17 cellular contexts compared by ENCODE assay signal in genomic region chr3:32616267-32616962, GRCh38. TPM values are rescaled to one million over a fixed set of nuclear protein-coding genes. Genes with fewer than 3 reads are reported as not detected.
DNase-seq lines count a peak whose midpoint lies in the region; ATAC-seq, FAIRE-seq and TF ChIP-seq lines count a peak whose summit lies in the region.
"Had no signal": no experiment of that assay in that cellular context is flagged by ENCODE, and none has a peak within 500 bp of the region (broad histone marks: within the 10 kb centered on the region; RNA-seq: fewer than 3 reads in every experiment).

No MANE protein-coding gene starts in this region.

- no peak for FAIRE-seq in GM12891 (lab: Jason Lieb, UNC)
- FAIRE-seq: GM18507 had no signal

- H3K27ac ChIP-seq in RWPE1 (no peak overlapping the region), foreskin keratinocyte (no peak overlapping the region)
- H3K27ac ChIP-seq: BLaER1 had no signal

- H3K4me1 Mint-ChIP-seq in endothelial cell (ENCODE audit: unreplicated experiment) = peaks cover 41% of the 10 kb centered on the region
- H3K4me1 Mint-ChIP-seq: CD4-positive, CD25-positive, alpha-beta regulatory T cell had no signal

- ATAC-seq in foreskin keratinocyte = peak; percentile 14

- H3K27ac Mint-ChIP-seq in endothelial cell (ENCODE audit: unreplicated experiment) = peak overlapping the region; percentile 68
- H3K27ac Mint-ChIP-seq: CD4-positive, CD25-positive, alpha-beta regulatory T cell; HFFc6 had no signal

- H3K27me3 ChIP-seq in foreskin keratinocyte = peaks cover under 1% of the 10 kb centered on the region
- H3K27me3 ChIP-seq: BLaER1 had no signal

- no peaks in the 10 kb centered on the region for H3K27me3 Mint-ChIP-seq in endothelial cell (ENCODE audit: unreplicated experiment)

- peaks cover 5% of the 10 kb centered on the region for H3K9me3 Mint-ChIP-seq in endothelial cell (ENCODE audit: unreplicated experiment)
- H3K9me3 Mint-ChIP-seq: HFFc6 had no signal

- H3K4me3 Mint-ChIP-seq in endothelial cell (ENCODE audit: unreplicated experiment) = no peak overlapping the region
- H3K4me3 Mint-ChIP-seq: CD4-positive, CD25-positive, alpha-beta regulatory T cell; HFFc6 had no signal

- H3K36me3 Mint-ChIP-seq in endothelial cell (ENCODE audit: low read depth, unreplicated experiment) = peaks cover 18% of the 10 kb centered on the region
- H3K36me3 Mint-ChIP-seq: CD4-positive, CD25-positive, alpha-beta regulatory T cell had no signal

- POLR2A ChIA-PET in RWPE1 (lab: Yijun Ruan, JAX; ENCODE audit: low non-redundant PET) = no interaction called here

- peak; percentile 5 for DNase-seq in HPDE6-E6E7 (ENCODE audit: extremely low spot score)
- peak; percentile 9 for DNase-seq in RWPE1 (ENCODE audit: low spot score)
- no peak for DNase-seq in endothelial cell (ENCODE audit: low spot score)
- DNase-seq in foreskin keratinocyte = peak in 1 of 2 donors; percentile 29
- no peak for DNase-seq in NCI-H2171 (lab: John Stamatoyannopoulos, UW)
- no peak for DNase-seq in GM12891 (ENCODE audit: insufficient read length, low spot score)
- DNase-seq in CD1c-positive myeloid dendritic cell (ENCODE audit: extremely low spot score) = no peak
- no peak for DNase-seq in NCI-H2196 treated with DMSO at 0.1 percent for 48 hours (lab: John Stamatoyannopoulos, UW; ENCODE audit: unreplicated experiment)
- DNase-seq: 8988T; AML-193; Calu3; CD4-positive, CD25-positive, alpha-beta regulatory T cell; DMS 273 treated with DMSO at 0.1 percent for 48 hours; HCEC 1CT; HFFc6 had no signal

- CTCF ChIA-PET in RWPE1 (lab: Yijun Ruan, JAX) = interaction anchor here (0.6 to 0.7 kb wide), 3 partner anchors 116 to 584 kb away, joined by 3 read pairs; no protein-coding TSS in a partner anchor

- H3K4me1 ChIP-seq in foreskin keratinocyte = peaks cover 18% of the 10 kb centered on the region

- no peak for TF ChIP-seq POLR2A in GM12891 (IDR thresholded peaks at IDR 0.05; ENCODE audit: low read depth, low read length)

- TF ChIP-seq CTCF in RWPE1 (conservative IDR thresholded peaks at IDR 0.05; ENCODE audit: low read depth) (no peak), endothelial cell (IDR thresholded peaks at IDR 0.05; ENCODE audit: unreplicated experiment) (no peak), foreskin keratinocyte (conservative IDR thresholded peaks at IDR 0.05) (no peak)

TF ChIP-seq in GM12891, 5 proteins besides CTCF, POLR2A, EP300 and RAD21:
- TF ChIP-seq PAX5 (IDR thresholded peaks at IDR 0.05; ENCODE audit: insufficient read depth, low read length, severe bottlenecking) (no peak), POLR2AphosphoS5 (IDR thresholded peaks at IDR 0.05; ENCODE audit: low read depth, low read length) (no peak), POU2F2 (IDR thresholded peaks at IDR 0.05; ENCODE audit: low read depth, low read length) (no peak), SPI1 (IDR thresholded peaks at IDR 0.05; ENCODE audit: low read depth, low read length) (no peak), TAF1 (IDR thresholded peaks at IDR 0.05; ENCODE audit: low read depth, low read length) (no peak)

RNA-seq across cellular contexts. Expression of gene DYNC1LI1, which starts 45.8 kb away (rescaled TPM):
- total RNA-seq in endothelial cell (ENCODE audit: unreplicated experiment) (81.7 TPM), foreskin keratinocyte (34.3 and 36.9 TPM in 2 replicates)
- 21.1 and 26.6 TPM in 2 replicates for polyA plus RNA-seq in foreskin keratinocyte
- 17.1 TPM for polyA plus RNA-seq in GM12891 (2012; ENCODE audit: low read depth, missing spikeins)

Comparison
In these comparisons a context has a peak if more than half of its experiments do, and no peak if none do; other contexts are left out.
1. DNase-seq: peak in HPDE6-E6E7 (single experiment) and RWPE1 (single experiment); none in endothelial cell (single experiment), NCI-H2171 (single experiment), GM12891 (single experiment), CD1c-positive myeloid dendritic cell (single experiment) and NCI-H2196 treated with DMSO at 0.1 percent for 48 hours (single experiment).